Comparison of ENCODE assay signal across 15 cellular contexts in genomic region chr13:99662678-99663077, GRCh38. TPM values are rescaled to one million over a fixed set of nuclear protein-coding genes. Genes with fewer than 3 reads are reported as not detected.
A peak's percentile ranks its signal among the peaks of the same experiment; 100 is the strongest.
DNase-seq lines count a peak whose midpoint lies in the region; ATAC-seq and TF ChIP-seq lines count a peak whose summit lies in the region.
"Had no signal": no experiment of that assay in that cellular context is flagged by ENCODE, and none has a peak within 500 bp of the region (broad histone marks: within the 10 kb centered on the region; RNA-seq: fewer than 3 reads in every experiment).

No MANE protein-coding gene starts in this region.

- peaks cover 76% of the 10 kb centered on the region for H3F3A ChIP-seq in neural progenitor cell (ENCODE audit: low read depth)

- H3K79me2 ChIP-seq in neural progenitor cell (ENCODE audit: low read depth), result peaks cover 67% of the 10 kb centered on the region

- H3K27me3 Mint-ChIP-seq in neural progenitor cell (ENCODE audit: insufficient read depth, low read depth) (peaks cover 4% of the 10 kb centered on the region), osteocyte (ENCODE audit: unreplicated experiment) (no peaks in the 10 kb centered on the region)

- H2AFZ ChIP-seq in neural progenitor cell (replicated peaks), result no peak overlapping the region

- peak overlapping the region; percentile 81 for H3K4me2 ChIP-seq in neural progenitor cell

- H3K36me3 Mint-ChIP-seq in neural progenitor cell (no peaks in the 10 kb centered on the region), osteocyte (ENCODE audit: unreplicated experiment) (no peaks in the 10 kb centered on the region)
- H3K36me3 Mint-ChIP-seq: CD8-positive, alpha-beta T cell had no signal

- no peaks in the 10 kb centered on the region for H3K36me3 ChIP-seq in SK-N-MC (ENCODE audit: insufficient read depth, low read length)
- H3K36me3 ChIP-seq in iPS-18a (ENCODE audit: control insufficient read depth, low read depth, low read length), result no peaks in the 10 kb centered on the region
- H3K36me3 ChIP-seq in neural progenitor cell, result no peaks in the 10 kb centered on the region
- H3K36me3 ChIP-seq in gastroesophageal sphincter, result no peaks in the 10 kb centered on the region
- H3K36me3 ChIP-seq: SJCRH30 had no signal

- H3K4me1 ChIP-seq in iPS-18a (ENCODE audit: control insufficient read depth, low read depth, low read length) (peaks cover 63% of the 10 kb centered on the region), neural progenitor cell (peaks cover 87% of the 10 kb centered on the region), gastroesophageal sphincter (peaks cover 0 to 21% (median 0%) of the 10 kb centered on the region in 3 donors)
- H3K4me1 ChIP-seq: SJCRH30 had no signal

- TF ChIP-seq EP300 in gastroesophageal sphincter (IDR thresholded peaks at IDR 0.05), result no peak

- TF ChIP-seq CTCF in neural progenitor cell (IDR thresholded peaks at IDR 0.05) (no peak), gastroesophageal sphincter (IDR thresholded peaks at IDR 0.05) (no peak), osteocyte (IDR thresholded peaks at IDR 0.05) (no peak)

- no peak for ATAC-seq in gastroesophageal sphincter
- ATAC-seq: CD8-positive, alpha-beta T cell had no signal

- TF ChIP-seq POLR2A in gastroesophageal sphincter (IDR thresholded peaks at IDR 0.05), result no peak

- H3K9me3 Mint-ChIP-seq in neural progenitor cell (peaks cover 3% of the 10 kb centered on the region), osteocyte (ENCODE audit: unreplicated experiment) (no peaks in the 10 kb centered on the region)
- H3K9me3 Mint-ChIP-seq: CD8-positive, alpha-beta T cell had no signal

- H3K4me1 Mint-ChIP-seq in neural progenitor cell (peaks cover 75% of the 10 kb centered on the region), osteocyte (ENCODE audit: unreplicated experiment) (peaks cover 24% of the 10 kb centered on the region)

- H3K9ac ChIP-seq in SK-N-MC (ENCODE audit: insufficient read length) (peak overlapping the region; percentile 8), iPS-18a (ENCODE audit: low read length) (no peak overlapping the region), neural progenitor cell (no peak overlapping the region)

- no peaks in the 10 kb centered on the region for H3K27me3 ChIP-seq in iPS-18a (ENCODE audit: control insufficient read depth, insufficient read depth, low read length)
- no peaks in the 10 kb centered on the region for H3K27me3 ChIP-seq in neural progenitor cell
- H3K27me3 ChIP-seq in gastroesophageal sphincter, result no peaks in the 10 kb centered on the region

- H3K4me3 ChIP-seq in SK-N-MC (peak overlapping the region; percentile 23), iPS-18a (ENCODE audit: low read length) (peak overlapping the region; percentile 36), neural progenitor cell (peak overlapping the region; percentile 29), gastroesophageal sphincter (no peak overlapping the region)
- H3K4me3 ChIP-seq: SJCRH30 had no signal

- peak overlapping the region; percentile 72 for H3K4me3 Mint-ChIP-seq in neural progenitor cell
- H3K4me3 Mint-ChIP-seq in osteocyte (ENCODE audit: unreplicated experiment), result no peak overlapping the region
- H3K4me3 Mint-ChIP-seq: CD8-positive, alpha-beta T cell had no signal

- H3K27ac ChIP-seq in SK-N-MC, result peak overlapping the region; percentile 38; the same call in 1 of the 2 replicates
- H3K27ac ChIP-seq in iPS-18a (ENCODE audit: low read length), result peak overlapping the region; percentile 24
- peak overlapping the region; percentile 88 for H3K27ac ChIP-seq in neural progenitor cell
- H3K27ac ChIP-seq in gastroesophageal sphincter, result no peak overlapping the region
- H3K27ac ChIP-seq: 22Rv1, SJCRH30 had no signal

- H4K20me1 ChIP-seq in neural progenitor cell (ENCODE audit: low read depth), result no peaks in the 10 kb centered on the region

- H3K9me3 ChIP-seq in SK-N-MC (ENCODE audit: low read depth, low read length), result no peaks in the 10 kb centered on the region
- H3K9me3 ChIP-seq in iPS-18a (ENCODE audit: control insufficient read depth, low read depth, low read length), result no peaks in the 10 kb centered on the region
- no peaks in the 10 kb centered on the region for H3K9me3 ChIP-seq in neural progenitor cell (ENCODE audit: low read depth)
- H3K9me3 ChIP-seq in gastroesophageal sphincter, result no peaks in the 10 kb centered on the region
- H3K9me3 ChIP-seq: SJCRH30 had no signal

- WGBS in gastroesophageal sphincter (ENCODE audit: low coverage in 1 of 2), 2 donors, result 87 to 94% methylated on average over 2 to 3 of the region's 3 CpGs

- H3K27ac Mint-ChIP-seq in neural progenitor cell (peak overlapping the region; percentile 99), osteocyte (ENCODE audit: unreplicated experiment) (no peak overlapping the region)
- H3K27ac Mint-ChIP-seq: CD8-positive, alpha-beta T cell had no signal

- DNase-seq in DMS79 treated with DMSO at 0.1 percent for 48 hours (lab: John Stamatoyannopoulos, UW) (peak; percentile 76), DMS79 (lab: John Stamatoyannopoulos, UW) (no peak), SK-N-MC (ENCODE audit: low read depth, low spot score) (no peak), neural progenitor cell (ENCODE audit: low spot score) (no peak), DMS53 (lab: John Stamatoyannopoulos, UW) (no peak), osteocyte (ENCODE audit: extremely low spot score, unreplicated experiment) (no peak)
- DNase-seq: CD8-positive, alpha-beta T cell; NCI-H1048; NCI-H187; NCI-H524; SJCRH30; SW 1271 had no signal

RNA-seq across cellular contexts. Expression of gene CLYBL, which starts 56.2 kb away (rescaled TPM):
- 12.1 and 14.2 TPM in 2 replicates for total RNA-seq in neural progenitor cell (ENCODE audit: low replicate concordance)
- total RNA-seq in gastroesophageal sphincter, result 10 to 100 TPM in 2 of 4 donors, 1 to 10 TPM in 2; 9.6 to 21.3 (median 11.4) TPM
- 4.4 and 6.4 TPM in 2 replicates for total RNA-seq in osteocyte

Comparison
In these comparisons a context has a peak if more than half of its experiments do, and no peak if none do; other contexts are left out.
1. H3K27ac ChIP-seq: peak in SK-N-MC (single experiment), iPS-18a (single experiment) and neural progenitor cell (single experiment); none in gastroesophageal sphincter (0 of 4).
2. H3K4me3 ChIP-seq: peak in SK-N-MC (single experiment), iPS-18a (single experiment) and neural progenitor cell (single experiment); none in gastroesophageal sphincter (0 of 2).